ENCODE assay signal across 1 cellular context in the genomic region with DNA sequence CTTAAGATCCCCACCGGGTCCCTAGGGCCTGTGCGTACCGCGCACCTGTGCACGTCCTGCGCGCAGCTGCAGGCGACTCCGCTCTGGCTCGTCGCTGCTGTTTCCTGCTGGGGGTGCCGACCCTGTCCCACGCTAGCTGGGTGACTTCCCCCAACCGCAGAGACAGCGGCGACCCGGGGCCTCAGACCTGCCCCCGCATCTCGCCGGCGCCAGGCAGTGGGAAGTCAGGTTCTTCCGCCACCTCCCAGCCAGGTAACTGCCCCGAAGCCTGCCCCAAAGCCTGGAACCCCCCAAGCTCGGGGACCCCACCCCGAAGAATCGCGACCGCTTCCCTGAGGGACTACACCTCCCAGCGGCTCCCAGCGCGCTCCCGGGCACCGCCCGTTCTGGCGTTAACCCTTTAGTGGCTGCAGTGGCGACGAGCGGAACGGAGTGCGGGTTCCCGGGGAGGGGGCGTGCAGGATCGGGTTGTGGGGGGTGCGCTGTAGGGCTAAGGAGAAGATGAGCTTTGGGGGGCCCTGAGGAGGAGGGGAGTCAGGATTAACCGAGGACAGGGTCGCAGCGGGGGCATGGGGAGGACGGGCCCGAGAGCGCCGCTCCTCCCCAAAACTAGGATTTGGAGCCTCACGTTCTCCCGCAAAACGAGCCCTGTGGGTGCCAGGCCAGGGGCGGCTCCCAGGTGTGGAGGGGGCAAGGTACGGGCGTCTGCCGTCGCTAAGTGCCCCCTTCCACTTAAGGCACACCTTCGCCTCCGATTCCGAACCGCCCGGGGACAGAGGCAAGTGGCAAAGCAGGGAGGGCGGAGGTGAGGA.
TF ChIP-seq lines count a peak whose summit lies in the region.

No MANE protein-coding gene starts in this region.

TF ChIP-seq in Ishikawa, 13 proteins besides CTCF, POLR2A, EP300 and RAD21 (continued from another document):
- TF ChIP-seq, protein P1, sequence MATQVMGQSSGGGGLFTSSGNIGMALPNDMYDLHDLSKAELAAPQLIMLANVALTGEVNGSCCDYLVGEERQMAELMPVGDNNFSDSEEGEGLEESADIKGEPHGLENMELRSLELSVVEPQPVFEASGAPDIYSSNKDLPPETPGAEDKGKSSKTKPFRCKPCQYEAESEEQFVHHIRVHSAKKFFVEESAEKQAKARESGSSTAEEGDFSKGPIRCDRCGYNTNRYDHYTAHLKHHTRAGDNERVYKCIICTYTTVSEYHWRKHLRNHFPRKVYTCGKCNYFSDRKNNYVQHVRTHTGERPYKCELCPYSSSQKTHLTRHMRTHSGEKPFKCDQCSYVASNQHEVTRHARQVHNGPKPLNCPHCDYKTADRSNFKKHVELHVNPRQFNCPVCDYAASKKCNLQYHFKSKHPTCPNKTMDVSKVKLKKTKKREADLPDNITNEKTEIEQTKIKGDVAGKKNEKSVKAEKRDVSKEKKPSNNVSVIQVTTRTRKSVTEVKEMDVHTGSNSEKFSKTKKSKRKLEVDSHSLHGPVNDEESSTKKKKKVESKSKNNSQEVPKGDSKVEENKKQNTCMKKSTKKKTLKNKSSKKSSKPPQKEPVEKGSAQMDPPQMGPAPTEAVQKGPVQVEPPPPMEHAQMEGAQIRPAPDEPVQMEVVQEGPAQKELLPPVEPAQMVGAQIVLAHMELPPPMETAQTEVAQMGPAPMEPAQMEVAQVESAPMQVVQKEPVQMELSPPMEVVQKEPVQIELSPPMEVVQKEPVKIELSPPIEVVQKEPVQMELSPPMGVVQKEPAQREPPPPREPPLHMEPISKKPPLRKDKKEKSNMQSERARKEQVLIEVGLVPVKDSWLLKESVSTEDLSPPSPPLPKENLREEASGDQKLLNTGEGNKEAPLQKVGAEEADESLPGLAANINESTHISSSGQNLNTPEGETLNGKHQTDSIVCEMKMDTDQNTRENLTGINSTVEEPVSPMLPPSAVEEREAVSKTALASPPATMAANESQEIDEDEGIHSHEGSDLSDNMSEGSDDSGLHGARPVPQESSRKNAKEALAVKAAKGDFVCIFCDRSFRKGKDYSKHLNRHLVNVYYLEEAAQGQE (IDR thresholded peaks at IDR 0.05; ENCODE audit: low read depth): no peak
- no peak for TF ChIP-seq CREB1 (IDR thresholded peaks at IDR 0.05; ENCODE audit: low read depth)
- TF ChIP-seq, protein P2, sequence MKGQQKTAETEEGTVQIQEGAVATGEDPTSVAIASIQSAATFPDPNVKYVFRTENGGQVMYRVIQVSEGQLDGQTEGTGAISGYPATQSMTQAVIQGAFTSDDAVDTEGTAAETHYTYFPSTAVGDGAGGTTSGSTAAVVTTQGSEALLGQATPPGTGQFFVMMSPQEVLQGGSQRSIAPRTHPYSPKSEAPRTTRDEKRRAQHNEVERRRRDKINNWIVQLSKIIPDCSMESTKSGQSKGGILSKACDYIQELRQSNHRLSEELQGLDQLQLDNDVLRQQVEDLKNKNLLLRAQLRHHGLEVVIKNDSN (IDR thresholded peaks at IDR 0.05): peak; percentile 15; the same call in 1 of the 2 replicates
- TF ChIP-seq, protein P3, sequence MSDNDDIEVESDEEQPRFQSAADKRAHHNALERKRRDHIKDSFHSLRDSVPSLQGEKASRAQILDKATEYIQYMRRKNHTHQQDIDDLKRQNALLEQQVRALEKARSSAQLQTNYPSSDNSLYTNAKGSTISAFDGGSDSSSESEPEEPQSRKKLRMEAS (IDR thresholded peaks at IDR 0.05): peak; percentile 36; the same call in 1 of the 2 replicates
- TF ChIP-seq NFIC (IDR thresholded peaks at IDR 0.05): no peak
- TF ChIP-seq TEAD4 (IDR thresholded peaks at IDR 0.05): peak; percentile 22; the same call in 1 of the 2 replicates
- peak; percentile 74 for TF ChIP-seq ZBTB7A (IDR thresholded peaks at IDR 0.05; ENCODE audit: low read depth)
